In the genomic region with DNA sequence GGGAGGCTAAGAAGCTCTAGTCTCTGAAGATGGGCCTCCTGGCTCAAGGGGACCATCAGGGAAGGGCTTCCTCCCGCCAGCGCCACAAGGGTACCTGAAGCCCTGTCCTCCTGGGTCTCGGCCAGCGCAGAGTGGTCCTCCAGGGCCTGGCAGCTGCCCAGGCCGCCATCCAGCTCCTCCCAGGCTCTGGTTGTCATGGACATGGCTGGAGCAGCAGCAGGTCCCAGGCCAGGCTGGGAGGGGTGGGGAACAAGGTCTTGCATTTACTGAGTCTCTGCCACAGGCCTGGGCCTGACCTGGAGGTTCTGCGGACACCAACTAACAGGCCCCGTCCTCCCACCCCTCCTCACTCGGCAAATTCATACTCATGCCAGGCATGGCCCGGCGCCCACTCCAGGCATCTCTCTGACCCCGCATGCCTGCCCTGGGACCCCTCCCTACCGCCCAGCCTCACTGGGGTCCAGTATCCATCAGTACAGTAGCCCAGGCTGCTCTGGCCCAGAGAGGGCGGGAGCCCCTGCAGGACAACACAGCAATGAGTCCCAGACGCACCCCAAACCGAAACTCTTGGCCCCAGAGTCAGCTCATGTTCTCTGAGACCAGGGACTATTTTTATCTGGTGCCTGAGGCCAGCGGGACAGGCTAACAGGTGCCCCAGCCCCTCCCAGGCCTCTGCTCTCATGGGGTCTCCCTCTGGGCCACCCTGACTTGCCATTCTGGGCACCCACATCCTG, we compare ENCODE assay signal across 3 cellular contexts.
A peak's percentile ranks its signal among the peaks of the same experiment; 100 is the strongest.
TF ChIP-seq lines count a peak whose summit lies in the region.

No MANE protein-coding gene starts in this region.

TF ChIP-seq in SK-N-SH, 30 proteins besides CTCF, POLR2A, EP300 and RAD21:
- TF ChIP-seq CHD2 (IDR thresholded peaks at IDR 0.05; ENCODE audit: low read length, partially characterized antibody) = peak; percentile 16
- TF ChIP-seq RFX5 (IDR thresholded peaks at IDR 0.05; ENCODE audit: low read length) = no peak
- no peak for TF ChIP-seq EZH2phosphoT487 (IDR thresholded peaks at IDR 0.05; ENCODE audit: borderline replicate concordance, low read depth)

TF ChIP-seq in SK-N-SH treated with all-trans-retinoic acid at 6 μM for 48 hours, 23 proteins besides CTCF, POLR2A, EP300 and RAD21:
- TF ChIP-seq ARNTL (CRISPR knock-in tag; IDR thresholded peaks at IDR 0.05; ENCODE audit: borderline replicate concordance, low read depth) (no peak), TSHZ2 (CRISPR knock-in tag; IDR thresholded peaks at IDR 0.05) (no peak), GLIS3 (CRISPR knock-in tag; IDR thresholded peaks at IDR 0.05) (no peak), OSR1 (CRISPR knock-in tag; IDR thresholded peaks at IDR 0.05) (no peak), BACH2 (CRISPR knock-in tag; IDR thresholded peaks at IDR 0.05; ENCODE audit: borderline replicate concordance) (no peak), TOX (CRISPR knock-in tag; IDR thresholded peaks at IDR 0.05; ENCODE audit: borderline replicate concordance) (no peak), POU6F1 (CRISPR knock-in tag; IDR thresholded peaks at IDR 0.05; ENCODE audit: borderline replicate concordance, low read depth) (no peak), ZNF565 (CRISPR knock-in tag; conservative IDR thresholded peaks at IDR 0.05; ENCODE audit: low read depth) (no peak)
- TF ChIP-seq, protein P1, sequence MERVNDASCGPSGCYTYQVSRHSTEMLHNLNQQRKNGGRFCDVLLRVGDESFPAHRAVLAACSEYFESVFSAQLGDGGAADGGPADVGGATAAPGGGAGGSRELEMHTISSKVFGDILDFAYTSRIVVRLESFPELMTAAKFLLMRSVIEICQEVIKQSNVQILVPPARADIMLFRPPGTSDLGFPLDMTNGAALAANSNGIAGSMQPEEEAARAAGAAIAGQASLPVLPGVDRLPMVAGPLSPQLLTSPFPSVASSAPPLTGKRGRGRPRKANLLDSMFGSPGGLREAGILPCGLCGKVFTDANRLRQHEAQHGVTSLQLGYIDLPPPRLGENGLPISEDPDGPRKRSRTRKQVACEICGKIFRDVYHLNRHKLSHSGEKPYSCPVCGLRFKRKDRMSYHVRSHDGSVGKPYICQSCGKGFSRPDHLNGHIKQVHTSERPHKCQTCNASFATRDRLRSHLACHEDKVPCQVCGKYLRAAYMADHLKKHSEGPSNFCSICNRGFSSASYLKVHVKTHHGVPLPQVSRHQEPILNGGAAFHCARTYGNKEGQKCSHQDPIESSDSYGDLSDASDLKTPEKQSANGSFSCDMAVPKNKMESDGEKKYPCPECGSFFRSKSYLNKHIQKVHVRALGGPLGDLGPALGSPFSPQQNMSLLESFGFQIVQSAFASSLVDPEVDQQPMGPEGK (CRISPR knock-in tag; IDR thresholded peaks at IDR 0.05; ENCODE audit: borderline replicate concordance) = no peak
- TF ChIP-seq, protein P2, sequence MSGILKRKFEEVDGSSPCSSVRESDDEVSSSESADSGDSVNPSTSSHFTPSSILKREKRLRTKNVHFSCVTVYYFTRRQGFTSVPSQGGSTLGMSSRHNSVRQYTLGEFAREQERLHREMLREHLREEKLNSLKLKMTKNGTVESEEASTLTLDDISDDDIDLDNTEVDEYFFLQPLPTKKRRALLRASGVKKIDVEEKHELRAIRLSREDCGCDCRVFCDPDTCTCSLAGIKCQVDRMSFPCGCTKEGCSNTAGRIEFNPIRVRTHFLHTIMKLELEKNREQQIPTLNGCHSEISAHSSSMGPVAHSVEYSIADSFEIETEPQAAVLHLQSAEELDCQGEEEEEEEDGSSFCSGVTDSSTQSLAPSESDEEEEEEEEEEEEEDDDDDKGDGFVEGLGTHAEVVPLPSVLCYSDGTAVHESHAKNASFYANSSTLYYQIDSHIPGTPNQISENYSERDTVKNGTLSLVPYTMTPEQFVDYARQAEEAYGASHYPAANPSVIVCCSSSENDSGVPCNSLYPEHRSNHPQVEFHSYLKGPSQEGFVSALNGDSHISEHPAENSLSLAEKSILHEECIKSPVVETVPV (CRISPR knock-in tag; IDR thresholded peaks at IDR 0.05) = no peak

TF ChIP-seq in HepG2, 621 proteins besides CTCF, POLR2A, EP300 and RAD21:
- TF ChIP-seq SMC3 (IDR thresholded peaks at IDR 0.05; ENCODE audit: low read length) (no peak), ZMYM3 (CRISPR knock-in tag; IDR thresholded peaks at IDR 0.05) (peak; percentile 27; the same call in 1 of the 2 replicates), ZNF768 (CRISPR knock-in tag; IDR thresholded peaks at IDR 0.05) (peak; percentile 97), SUZ12 (IDR thresholded peaks at IDR 0.05; ENCODE audit: low read depth, low read length) (no peak)
